Comparison of ENCODE assay signal across 8 cellular contexts in genomic region chr6:152863618-152864326, GRCh38.
DNase-seq lines count a peak whose midpoint lies in the region; ATAC-seq and TF ChIP-seq lines count a peak whose summit lies in the region.

No MANE protein-coding gene starts in this region.

- H3F3A ChIP-seq in PC-3 (ENCODE audit: low read length, unreplicated experiment) = no peaks in the 10 kb centered on the region

- H3K23ac ChIP-seq in neuronal stem cell (ENCODE audit: low read depth, low read length, poor library complexity) = no peak overlapping the region

- no peak overlapping the region for H3K14ac ChIP-seq in neuronal stem cell (ENCODE audit: low read length)

- no peak overlapping the region for H2BK12ac ChIP-seq in neuronal stem cell (ENCODE audit: low read length)

- POLR2A ChIA-PET in PC-3 (lab: Charles Lee; ENCODE audit: unreplicated experiment) = no interaction called here

- H3K9me2 ChIP-seq in PC-3 (replicated peaks; ENCODE audit: low read length) = no peaks in the 10 kb centered on the region

- no peak overlapping the region for H4K8ac ChIP-seq in neuronal stem cell (ENCODE audit: low read depth, low read length)

- H3K36me3 ChIP-seq in PC-3 (ENCODE audit: low read depth, low read length) (no peaks in the 10 kb centered on the region), fibroblast of lung (ENCODE audit: control insufficient read depth, insufficient read depth, low read length) (no peaks in the 10 kb centered on the region), neuronal stem cell (replicated peaks in 1 of 2; ENCODE audit: control insufficient read depth in 2 of 2, insufficient read depth in 2 of 2, low read length in 2 of 2) (no peaks in the 10 kb centered on the region), thyroid gland (no peaks in the 10 kb centered on the region)

- no peak overlapping the region for H2AFZ ChIP-seq in PC-3 (ENCODE audit: low read length)
- H2AFZ ChIP-seq in fibroblast of lung (ENCODE audit: low read length) = no peak overlapping the region
- no peak overlapping the region for H2AFZ ChIP-seq in neuronal stem cell (ENCODE audit: low read length)

- no peak overlapping the region for H2BK120ac ChIP-seq in neuronal stem cell (ENCODE audit: low read depth, low read length)

- TF ChIP-seq CTCF in PC-3 (conservative IDR thresholded peaks at IDR 0.05; ENCODE audit: low read depth, low read length) (peak; percentile 75), fibroblast of lung (conservative IDR thresholded peaks at IDR 0.05 in 1 of 2, IDR thresholded peaks at IDR 0.05 in 1 of 2; ENCODE audit: low read depth in 1 of 2, low read length in 2 of 2) (peak; percentile 60 to 67), thyroid gland (IDR thresholded peaks at IDR 0.05) (peak; percentile 44 to 72 (median 59))

- CTCF ChIA-PET in PC-3 (lab: Charles Lee) = interaction anchor here (1.0 kb wide), 1 partner anchor 84 kb away, joined by 4 read pairs; no protein-coding TSS in a partner anchor

- no peak overlapping the region for H3K4me3 ChIP-seq in PC-3 (ENCODE audit: low read length)
- H3K4me3 ChIP-seq in fibroblast of lung (replicated peaks in 1 of 4; ENCODE audit: control extremely low read depth in 1 of 4, insufficient read depth in 1 of 4, low read depth in 3 of 4, low read length in 4 of 4) = no peak overlapping the region
- H3K4me3 ChIP-seq in neuronal stem cell (ENCODE audit: low read length in 2 of 2) = no peak overlapping the region
- H3K4me3 ChIP-seq in thyroid gland (replicated peaks in 1 of 3) = no peak overlapping the region

- intact Hi-C loops in PC-3 (cut with micrococcal nuclease) (loop anchor here (1.0 to 10.0 kb wide), 3 partner anchors 85 to 451 kb away; no protein-coding TSS in a partner anchor), thyroid gland (cut with DNase I) (loop anchor here (5.0 kb wide), 1 partner anchor 159 kb away; no protein-coding TSS in a partner anchor)

- no peak overlapping the region for H3K18ac ChIP-seq in neuronal stem cell (ENCODE audit: low read length)

- no CpG with 5 or more reads among the region's 10 CpGs for WGBS in neuronal stem cell (ENCODE audit: extremely low coverage in 2 of 2, insufficient read length in 2 of 2, insufficient replicate concordance in 1 of 2), 2 donors
- WGBS in thyroid gland, 2 donors = 65 to 67% methylated on average over 10 of the region's 10 CpGs

- no peak overlapping the region for H3K9ac ChIP-seq in PC-3 (ENCODE audit: low read length)
- no peak overlapping the region for H3K9ac ChIP-seq in fibroblast of lung (ENCODE audit: insufficient read depth, low read length)
- H3K9ac ChIP-seq in neuronal stem cell (ENCODE audit: low read depth, low read length, poor library complexity) = no peak overlapping the region

- no peak overlapping the region for H3K4ac ChIP-seq in neuronal stem cell (ENCODE audit: low read length)

- no peaks in the 10 kb centered on the region for H3K9me3 ChIP-seq in PC-3 (ENCODE audit: low read length)
- no peaks in the 10 kb centered on the region for H3K9me3 ChIP-seq in fibroblast of lung (ENCODE audit: control insufficient read depth, insufficient read depth, low read depth, low read length)
- H3K9me3 ChIP-seq in neuronal stem cell (replicated peaks in 1 of 2; ENCODE audit: control insufficient read depth in 2 of 2, insufficient read depth in 1 of 2, low read depth in 1 of 2, low read length in 2 of 2) = no peaks in the 10 kb centered on the region
- H3K9me3 ChIP-seq in thyroid gland = no peaks in the 10 kb centered on the region

- no peak overlapping the region for H3K4me2 ChIP-seq in PC-3 (ENCODE audit: low read length)
- no peak overlapping the region for H3K4me2 ChIP-seq in fibroblast of lung (ENCODE audit: extremely low read depth, insufficient read depth, low read length)
- H3K4me2 ChIP-seq in neuronal stem cell (ENCODE audit: insufficient read depth, low read length, poor library complexity, severe bottlenecking) = no peak overlapping the region

- H3K79me1 ChIP-seq in neuronal stem cell (ENCODE audit: low read depth, low read length) = no peaks in the 10 kb centered on the region

- no peak overlapping the region for H4K91ac ChIP-seq in neuronal stem cell (ENCODE audit: low read depth, low read length, poor library complexity)

- H3K4me1 ChIP-seq in PC-3 (ENCODE audit: insufficient read depth, low read length) (no peaks in the 10 kb centered on the region), fibroblast of lung (ENCODE audit: control insufficient read depth, extremely low read depth, insufficient read depth, low read length) (no peaks in the 10 kb centered on the region), neuronal stem cell (ENCODE audit: control insufficient read depth in 2 of 2, insufficient read depth in 1 of 2, low read depth in 1 of 2, low read length in 2 of 2) (no peaks in the 10 kb centered on the region), thyroid gland (no peaks in the 10 kb centered on the region)

- H3K27ac ChIP-seq in PC-3 (ENCODE audit: low read length) (no peak overlapping the region), fibroblast of lung (ENCODE audit: insufficient read depth, low read length) (no peak overlapping the region), neuronal stem cell (replicated peaks; ENCODE audit: low read length) (no peak overlapping the region), thyroid gland (no peak overlapping the region)

- H3K79me2 ChIP-seq in PC-3 (ENCODE audit: low read length) = no peaks in the 10 kb centered on the region
- no peaks in the 10 kb centered on the region for H3K79me2 ChIP-seq in fibroblast of lung (ENCODE audit: control insufficient read depth, insufficient read depth, low read length)

- ATAC-seq in GM21381 (IDR thresholded peaks at IDR 0.05; ENCODE audit: unreplicated experiment) (peak; percentile 84), PC-3 (peak; percentile 90)

- no peaks in the 10 kb centered on the region for H4K20me1 ChIP-seq in PC-3 (ENCODE audit: low read length)
- H4K20me1 ChIP-seq in fibroblast of lung (ENCODE audit: control insufficient read depth, extremely low read depth, insufficient read depth, low read length) = no peaks in the 10 kb centered on the region

- H2BK15ac ChIP-seq in neuronal stem cell (ENCODE audit: low read length) = no peak overlapping the region

- H3K27me3 ChIP-seq in PC-3 (ENCODE audit: low read length) = peaks cover 58% of the 10 kb centered on the region
- H3K27me3 ChIP-seq in fibroblast of lung (ENCODE audit: control insufficient read depth, insufficient read depth, low read length) = no peaks in the 10 kb centered on the region
- no peaks in the 10 kb centered on the region for H3K27me3 ChIP-seq in neuronal stem cell (ENCODE audit: control insufficient read depth in 3 of 3, insufficient read depth in 3 of 3, low read depth in 1 of 3, low read length in 3 of 3)
- no peaks in the 10 kb centered on the region for H3K27me3 ChIP-seq in thyroid gland

- no TSS peak for BruUV-seq in PC-3 (replicated peaks; lab: Mats Ljungman, UMichigan)

- DNase-seq in DMS114 treated with DMSO at 0.1 percent for 48 hours (lab: John Stamatoyannopoulos, UW; ENCODE audit: unreplicated experiment) = peak; percentile 47
- peak; percentile 51 for DNase-seq in HS-27A (ENCODE audit: low read depth)
- DNase-seq in PC-3 = peak; percentile 74
- peak; percentile 23 for DNase-seq in activated T-cell treated with anti-CD3 and anti-CD28 coated beads, Interleukin-2, amount 50 U/mL, for 1 hour
- DNase-seq in fibroblast of lung (ENCODE audit: low read depth in 2 of 2) = peak; percentile 52 to 84
- DNase-seq in neuronal stem cell (ENCODE audit: low spot score) = peak; percentile 69
- peak; percentile 58 to 70 for DNase-seq in thyroid gland

- H2AK5ac ChIP-seq in neuronal stem cell (ENCODE audit: low read depth, low read length) = no peak overlapping the region

- TF ChIP-seq POLR2A in thyroid gland (IDR thresholded peaks at IDR 0.05) = no peak

- H2BK5ac ChIP-seq in neuronal stem cell (ENCODE audit: low read length) = no peak overlapping the region

Comparison
In these comparisons a context has a peak if more than half of its experiments do, and no peak if none do; other contexts are left out.
1. DNase-seq: peak in every context shown above with its lines; median percentile 74 in PC-3; 69 in neuronal stem cell; 68 in fibroblast of lung; 64 in thyroid gland; 51 in HS-27A; 47 in DMS114 treated with DMSO at 0.1 percent for 48 hours; 23 in activated T-cell treated with anti-CD3 and anti-CD28 coated beads, Interleukin-2, amount 50 U/mL, for 1 hour.